Comparison of ENCODE assay signal across 20 cellular contexts in genomic region chr7:24729365-24730017, GRCh38. TPM values are rescaled to one million over a fixed set of nuclear protein-coding genes. Genes with fewer than 3 reads are reported as not detected.
DNase-seq lines count a peak whose midpoint lies in the region; TF ChIP-seq lines count a peak whose summit lies in the region.
"Had no signal": no experiment of that assay in that cellular context is flagged by ENCODE, and none has a peak within 500 bp of the region (broad histone marks: within the 10 kb centered on the region; RNA-seq: fewer than 3 reads in every experiment).

No MANE protein-coding gene starts in this region.

- TF ChIP-seq CTCF in fibroblast of pulmonary artery (IDR thresholded peaks at IDR 0.05; ENCODE audit: low read length, missing control alignments) (no peak), osteocyte (IDR thresholded peaks at IDR 0.05) (no peak)

- peaks cover 11% of the 10 kb centered on the region for H3K4me1 Mint-ChIP-seq in osteocyte (ENCODE audit: unreplicated experiment)

- peak overlapping the region in 3 of 11 experiments; percentile 3 to 30 (median 24); a peak in 2 of 22 replicates for H3K27ac ChIP-seq in BLaER1 treated with 17β-estradiol and CSF1 and Interleukin-3, amounts not matched to agents 10 nM and 100 nM
- H3K27ac ChIP-seq: foreskin keratinocyte, thyroid gland had no signal

- H3K27me3 ChIP-seq in BLaER1 treated with 17β-estradiol and CSF1 and Interleukin-3, amounts not matched to agents 10 nM and 100 nM, result peaks cover 0 to 16% (median 9%) of the 10 kb centered on the region in 11 experiments; a peak in 8 of 22 replicates
- H3K27me3 ChIP-seq: breast epithelium, foreskin keratinocyte, thyroid gland had no signal

- H3K27ac Mint-ChIP-seq in osteocyte (ENCODE audit: unreplicated experiment), result no peak overlapping the region
- H3K27ac Mint-ChIP-seq: CD8-positive, alpha-beta T cell had no signal

- H3K9me3 Mint-ChIP-seq in osteocyte (ENCODE audit: unreplicated experiment), result no peaks in the 10 kb centered on the region
- H3K9me3 Mint-ChIP-seq: activated T-helper 1 cell treated with anti-CD3 and anti-CD28 coated beads, Interleukin-12 subunit alpha, Interleukin-12 subunit beta, Interleukin-2, Interleukin-4 antibody, amounts not matched to agents 30 ng/mL and 10 ng/mL and 1 ng/mL, durations not matched to agents 14 hours and 24 hours and 36 hours; CD8-positive, alpha-beta T cell had no signal

- peaks cover 9 to 49% (median 38%) of the 10 kb centered on the region in 10 experiments; a peak in 18 of 20 replicates for H3K4me1 ChIP-seq in BLaER1 treated with 17β-estradiol and CSF1 and Interleukin-3, amounts not matched to agents 10 nM and 100 nM
- H3K4me1 ChIP-seq: breast epithelium, HAP-1, parathyroid adenoma had no signal

- H3K36me3 ChIP-seq in BLaER1 treated with 17β-estradiol and CSF1 and Interleukin-3, amounts not matched to agents 10 nM and 100 nM, result no peaks in the 10 kb centered on the region
- H3K36me3 ChIP-seq: breast epithelium, HAP-1, thyroid gland had no signal

- H3K4me3 ChIP-seq in BLaER1 treated with 17β-estradiol and CSF1 and Interleukin-3, amounts not matched to agents 10 nM and 100 nM, result no peak overlapping the region
- no peak overlapping the region for H3K4me3 ChIP-seq in fibroblast of pulmonary artery (replicated peaks; ENCODE audit: low read depth, low read length)
- H3K4me3 ChIP-seq: HAP-1, thyroid gland had no signal

- H3K9me3 ChIP-seq in BLaER1 treated with 17β-estradiol and CSF1 and Interleukin-3, amounts not matched to agents 10 nM and 100 nM (replicated peaks in 1 of 11), result no peaks in the 10 kb centered on the region
- H3K9me3 ChIP-seq: breast epithelium, HAP-1, thyroid gland had no signal

- peak overlapping the region in 8 of 11 experiments; percentile 61 to 74 (median 68); a peak in 15 of 22 replicates for H3K4me2 ChIP-seq in BLaER1 treated with 17β-estradiol and CSF1 and Interleukin-3, amounts not matched to agents 10 nM and 100 nM

- H4K20me1 ChIP-seq in BLaER1 treated with 17β-estradiol and CSF1 and Interleukin-3, amounts not matched to agents 10 nM and 100 nM, result 0 out of 22 replicates have a peak, but pooled peaks cover 0 to 4% (median 0%) of the 10 kb centered on the region in 11 experiments

- DNase-seq in NCI-H69 (lab: John Stamatoyannopoulos, UW), result peak; percentile 14
- DNase-seq in fibroblast of pulmonary artery (ENCODE audit: low read depth), result peak; percentile 38
- peak; percentile 67 for DNase-seq in osteocyte (ENCODE audit: extremely low spot score, unreplicated experiment)
- DNase-seq in SW 1271 (lab: John Stamatoyannopoulos, UW), result no peak
- no peak for DNase-seq in mesenteric fat pad (ENCODE audit: low spot score)
- DNase-seq in activated T-cell treated with anti-CD3 and anti-CD28 coated beads, Interleukin-2, amount 50 U/mL, for 1 hour, result no peak
- DNase-seq: activated CD4-positive, alpha-beta T cell treated with anti-CD3 and anti-CD28 coated beads for 1 hour; cortex of kidney; naive thymus-derived CD8-positive, alpha-beta T cell; NCI-H2107; NCI-H510A treated with DMSO at 0.1 percent for 48 hours; stimulated activated naive CD4-positive, alpha-beta T cell; thyroid gland had no signal

- H3K9ac ChIP-seq in BLaER1 treated with 17β-estradiol and CSF1 and Interleukin-3, amounts not matched to agents 10 nM and 100 nM, result no peak overlapping the region
- H3K9ac ChIP-seq: parathyroid adenoma had no signal

- H3K27me3 Mint-ChIP-seq in osteocyte (ENCODE audit: unreplicated experiment), result no peaks in the 10 kb centered on the region

- no peaks in the 10 kb centered on the region for H3K36me3 Mint-ChIP-seq in osteocyte (ENCODE audit: unreplicated experiment)
- H3K36me3 Mint-ChIP-seq: CD8-positive, alpha-beta T cell had no signal

- no peak overlapping the region for H3K4me3 Mint-ChIP-seq in osteocyte (ENCODE audit: unreplicated experiment)
- H3K4me3 Mint-ChIP-seq: CD8-positive, alpha-beta T cell had no signal

RNA-seq across cellular contexts. Expression of gene GSDME, which starts 27.8 kb away (rescaled TPM):
- total RNA-seq in osteocyte, result 10.2 and 11.9 TPM in 2 replicates
- total RNA-seq in mesenteric fat pad, result 12.9 TPM
- total RNA-seq: CD8-positive, alpha-beta T cell had no signal

Comparison
In these comparisons a context has a peak if more than half of its experiments do, and no peak if none do; other contexts are left out.
1. DNase-seq: peak in NCI-H69 (single experiment), fibroblast of pulmonary artery (single experiment) and osteocyte (single experiment); none in SW 1271 (0 of 2), mesenteric fat pad (single experiment) and activated T-cell treated with anti-CD3 and anti-CD28 coated beads, Interleukin-2, amount 50 U/mL, for 1 hour (single experiment).